ENCODE assay signal across 1 cellular context in genomic region chr5:180095545-180095944, GRCh38.
TF ChIP-seq lines count a peak whose summit lies in the region.

No MANE protein-coding gene starts in this region.

TF ChIP-seq in HepG2, 621 proteins besides CTCF, POLR2A, EP300 and RAD21 (continued from another document):
- TF ChIP-seq ATF7 (IDR thresholded peaks at IDR 0.05): 0 out of 2 replicates have a peak, but pooled peaks have one; percentile 29
- no peak for TF ChIP-seq ATF7 (CRISPR knock-in tag; IDR thresholded peaks at IDR 0.05)
